Comparison of ENCODE assay signal across 19 cellular contexts in genomic region chr22:19270873-19271272, GRCh38. TPM values are rescaled to one million over a fixed set of nuclear protein-coding genes. Genes with fewer than 3 reads are reported as not detected.
DNase-seq lines count a peak whose midpoint lies in the region; ATAC-seq, FAIRE-seq and TF ChIP-seq lines count a peak whose summit lies in the region.
"Had no signal": no experiment of that assay in that cellular context is flagged by ENCODE, and none has a peak within 500 bp of the region (broad histone marks: within the 10 kb centered on the region; RNA-seq: fewer than 3 reads in every experiment).

No MANE protein-coding gene starts in this region.

- H3K9me3 ChIP-seq in A549, result peaks cover 11% of the 10 kb centered on the region; the same call in 2 of the 3 replicates
- peaks cover 16% of the 10 kb centered on the region for H3K9me3 ChIP-seq in K562 (replicated peaks; ENCODE audit: control insufficient read depth, insufficient read depth, low read depth, low read length)
- no peaks in the 10 kb centered on the region for H3K9me3 ChIP-seq in neural progenitor cell (ENCODE audit: low read depth)
- H3K9me3 ChIP-seq in kidney (ENCODE audit: control insufficient read depth in 1 of 2, low read length in 2 of 2), result no peaks in the 10 kb centered on the region

- H3K4me1 ChIP-seq in A549, result peaks cover 49% of the 10 kb centered on the region
- H3K4me1 ChIP-seq in K562 (replicated peaks in 1 of 2; ENCODE audit: control insufficient read depth in 2 of 2, insufficient read depth in 2 of 2, low read length in 2 of 2), result peaks cover 7 to 10% of the 10 kb centered on the region in 2 experiments
- no peaks in the 10 kb centered on the region for H3K4me1 ChIP-seq in neural progenitor cell
- no peaks in the 10 kb centered on the region for H3K4me1 ChIP-seq in kidney (ENCODE audit: control insufficient read depth in 1 of 2, insufficient read depth in 1 of 2, low read depth in 1 of 2, low read length in 2 of 2)

- WGBS in A549 (ENCODE audit: missing lambda C conversion rate), result 100% methylated on average over 1 of the region's 1 CpG
- WGBS in K562 (ENCODE audit: insufficient coverage, low coverage, missing lambda C conversion rate), result 17% methylated on average over 1 of the region's 1 CpG

- no peak for FAIRE-seq in A549 (lab: Jason Lieb, UNC)
- FAIRE-seq in K562 (lab: Jason Lieb, UNC), result no peak
- no peak for FAIRE-seq in kidney (lab: Jason Lieb, UNC)
- FAIRE-seq: GM12892, RCC 7860 had no signal

- H3K36me3 ChIP-seq in K562 (ENCODE audit: control insufficient read depth, insufficient read depth, low read length) (no peaks in the 10 kb centered on the region), neural progenitor cell (no peaks in the 10 kb centered on the region), kidney (ENCODE audit: control insufficient read depth in 1 of 2, insufficient read depth in 2 of 2, low read length in 2 of 2) (no peaks in the 10 kb centered on the region)

- H3F3A ChIP-seq in neural progenitor cell (ENCODE audit: low read depth), result no peaks in the 10 kb centered on the region

- H4K20me1 ChIP-seq in K562 (replicated peaks; ENCODE audit: control insufficient read depth, insufficient read depth, low read length) (no peaks in the 10 kb centered on the region), neural progenitor cell (ENCODE audit: low read depth) (no peaks in the 10 kb centered on the region)

- peak overlapping the region; percentile 67 to 86 for H3K27ac ChIP-seq in A549
- no peak overlapping the region for H3K27ac ChIP-seq in K562 (ENCODE audit: extremely low read depth, low read depth, low read length)
- no peak overlapping the region for H3K27ac ChIP-seq in neural progenitor cell
- H3K27ac ChIP-seq in kidney (ENCODE audit: low read depth in 2 of 2, low read length in 2 of 2), result no peak overlapping the region

- H3K4me3 ChIP-seq in A549 (no peak overlapping the region), NB4 (ENCODE audit: low read depth, low read length) (no peak overlapping the region), K562 (no peak overlapping the region), neural progenitor cell (no peak overlapping the region), kidney (ENCODE audit: low read length in 2 of 2) (no peak overlapping the region)

- POLR2A ChIA-PET in A549 (lab: Yijun Ruan, JAX) (interaction anchor here (1.4 kb wide), 1 partner anchor 161 kb away, joined by 3 read pairs; the partner anchor contains the start of gene HIRA), K562 (lab: Yijun Ruan, JAX) (interaction anchor here (0.7 to 1.3 kb wide), 2 partner anchors 13 kb away, joined by 3 to 4 read pairs; no protein-coding TSS in a partner anchor)

- no peak overlapping the region for H2AFZ ChIP-seq in K562 (ENCODE audit: low read depth, low read length)
- no peak overlapping the region for H2AFZ ChIP-seq in neural progenitor cell (replicated peaks)

- peaks cover 5% of the 10 kb centered on the region in 2 experiments; a peak in 1 of 5 replicates for H3K27me3 ChIP-seq in K562 (ENCODE audit: control insufficient read depth in 2 of 2, insufficient read depth in 2 of 2, low read length in 2 of 2)
- no peaks in the 10 kb centered on the region for H3K27me3 ChIP-seq in neural progenitor cell

- TF ChIP-seq RAD21 in A549 (conservative IDR thresholded peaks at IDR 0.05 in 1 of 2, IDR thresholded peaks at IDR 0.05 in 1 of 2) (no peak), K562 (CRISPR knock-in tag; conservative IDR thresholded peaks at IDR 0.05 in 1 of 2, IDR thresholded peaks at IDR 0.05 in 1 of 2) (peak in 1 of 2 experiments; percentile 34; a peak in 2 of 4 replicates)

- no peaks in the 10 kb centered on the region for H3K79me2 ChIP-seq in K562 (ENCODE audit: control insufficient read depth, insufficient read depth, low read length)
- no peaks in the 10 kb centered on the region for H3K79me2 ChIP-seq in neural progenitor cell (ENCODE audit: low read depth)

- H3K9me3 Mint-ChIP-seq in neural progenitor cell, result peaks cover 15% of the 10 kb centered on the region

- H3K9ac ChIP-seq in K562 (ENCODE audit: insufficient read depth in 1 of 2, low read depth in 2 of 2, low read length in 2 of 2) (no peak overlapping the region), neural progenitor cell (no peak overlapping the region), kidney (ENCODE audit: low read length in 2 of 2) (no peak overlapping the region)

- H3K4me3 Mint-ChIP-seq in neural progenitor cell, result no peak overlapping the region
- H3K4me3 Mint-ChIP-seq: IgD-negative memory B cell had no signal

- no peak for TF ChIP-seq CTCF in A549 (IDR thresholded peaks at IDR 0.05)
- peak; percentile 14 for TF ChIP-seq CTCF in NB4 (IDR thresholded peaks at IDR 0.05; ENCODE audit: low read depth, low read length)
- 0 out of 6 replicates have a peak, but pooled peaks of 2 of the 3 experiments have one; percentile 19 to 32 for TF ChIP-seq CTCF in K562 (IDR thresholded peaks at IDR 0.05 in 2 of 3, conservative IDR thresholded peaks at IDR 0.05 in 1 of 3; ENCODE audit: insufficient read depth in 2 of 3, low read depth in 1 of 3, low read length in 3 of 3)
- TF ChIP-seq CTCF in neural progenitor cell (IDR thresholded peaks at IDR 0.05), result peak; percentile 16
- no peak for TF ChIP-seq CTCF in kidney (IDR thresholded peaks at IDR 0.05; ENCODE audit: borderline replicate concordance, extremely low read depth, insufficient read depth)

- CTCF ChIA-PET in A549 (lab: Yijun Ruan, JAX), result no interaction called here
- CTCF ChIA-PET in K562 (lab: Yijun Ruan, JAX; ENCODE audit: low intra/inter-chr PET ratio), result no interaction called here

- in situ Hi-C loops in K562 (cut with MboI), result no loop called here

- TF ChIP-seq POLR2A in A549 (IDR thresholded peaks at IDR 0.05; ENCODE audit: low read length) (no peak), NB4 (IDR thresholded peaks at IDR 0.05; ENCODE audit: extremely low read depth, insufficient read length) (no peak), K562 (conservative IDR thresholded peaks at IDR 0.05) (no peak)

- BruUV-seq in K562 (replicated peaks; lab: Mats Ljungman, UMichigan), result no TSS peak

- peaks cover 5% of the 10 kb centered on the region for H3K27me3 Mint-ChIP-seq in neural progenitor cell (ENCODE audit: insufficient read depth, low read depth)

- ATAC-seq in A549 (no peak), K562 (peak; percentile 67), GM18868 (IDR thresholded peaks at IDR 0.05; ENCODE audit: unreplicated experiment) (no peak)

- TF ChIP-seq EP300 in A549 (IDR thresholded peaks at IDR 0.05) (no peak), K562 (IDR thresholded peaks at IDR 0.05; ENCODE audit: low read length) (no peak)

- no peaks in the 10 kb centered on the region for H3K9me1 ChIP-seq in K562 (ENCODE audit: control insufficient read depth, insufficient read depth, low read length)

- H3K4me2 ChIP-seq in A549, result peak overlapping the region; percentile 48; the same call in 1 of the 3 replicates
- H3K4me2 ChIP-seq in K562 (ENCODE audit: insufficient read depth, low read length), result no peak overlapping the region
- no peak overlapping the region for H3K4me2 ChIP-seq in neural progenitor cell

- intact Hi-C loops in K562 (cut with micrococcal nuclease) (no loop called here), kidney (cut with DNase I) (no loop called here)

- no peak for DNase-seq in A549 (ENCODE audit: low read depth in 1 of 2, low spot score in 1 of 2)
- no peak for DNase-seq in NB4 (ENCODE audit: low read depth)
- DNase-seq in K562 (ENCODE audit: extremely low read depth in 1 of 4, low spot score in 3 of 4), result peak in 2 of 4 experiments; percentile 42 to 52
- DNase-seq in neural progenitor cell (ENCODE audit: low spot score), result no peak
- DNase-seq in SK-N-DZ (ENCODE audit: low spot score), result no peak
- no peak for DNase-seq in AG08395 (ENCODE audit: low spot score)
- DNase-seq in kidney, result no peak
- DNase-seq: C1 segment of cervical spinal cord, H7, NCI-H1417 treated with DMSO at 0.1 percent for 48 hours, NCI-H2029 treated with DMSO at 0.1 percent for 48 hours, NCI-H2171 treated with DMSO at 0.1 percent for 48 hours, NCI-H510A, NCI-H82, SHP77 treated with DMSO at 0.1 percent for 48 hours had no signal

- peaks cover 14% of the 10 kb centered on the region for H3K36me3 Mint-ChIP-seq in neural progenitor cell

- H3K27ac Mint-ChIP-seq in neural progenitor cell, result no peak overlapping the region
- H3K27ac Mint-ChIP-seq: IgD-negative memory B cell had no signal

- no peaks in the 10 kb centered on the region for H3K4me1 Mint-ChIP-seq in neural progenitor cell
- H3K4me1 Mint-ChIP-seq: IgD-negative memory B cell had no signal

TF ChIP-seq in A549, 52 proteins besides CTCF, POLR2A, EP300 and RAD21 (continues in another document):
- TF ChIP-seq FOXS1 (CRISPR knock-in tag; IDR thresholded peaks at IDR 0.05) (no peak), RFX5 (IDR thresholded peaks at IDR 0.05) (no peak)

RNA-seq across cellular contexts. Expression of gene CLTCL1, which starts 20.6 kb away (rescaled TPM):
- polyA plus RNA-seq in A549 (2011; rRNA removed) (8.6 and 13.0 TPM in 2 replicates), A549 (2017; fragmentation: RNase III; extraction: RNeasy Plus Mini Kit Qiagen cat#74134 plus additional on column Dnase treatment) (10.6 to 12.0 TPM (median 11.6 TPM) in 3 replicates), K562 (2011; rRNA removed) (11.7 and 17.0 TPM in 2 replicates), K562 (2014; fragmentation: Illumina TruSeq; extraction: Trizol) (4.3 and 5.0 TPM in 2 replicates), K562 (2014; fragmentation: Nextera tagmentation; extraction: Ambion mirVana) (1 to 10 TPM; 1.1 to 2.1 TPM), K562 (2014; rRNA removed) (5.8 and 8.8 TPM in 2 replicates), kidney (ENCODE audit: insufficient read depth, low read depth, low replicate concordance) (4.0 TPM)
- 11.5 and 15.8 TPM in 2 replicates for polyA plus RNA-seq in A549 (2012; cell fraction: cytosol; rRNA removed)
- polyA plus RNA-seq in A549 (2012; cell fraction: nucleus; rRNA removed), result 57.2 and 61.3 TPM in 2 replicates
- 31.3 and 41.0 TPM in 2 replicates for polyA minus RNA-seq in A549 (2011; rRNA and poly(A)+ RNA removed)
- 78.7 and 79.9 TPM in 2 replicates for total RNA-seq in K562 (2011; cell fraction: chromatin; rRNA removed; ENCODE audit: low replicate concordance)
- total RNA-seq in K562 (2011; cell fraction: nucleolus; rRNA removed), result 32.0 and 34.7 TPM in 2 replicates
- total RNA-seq in K562 (2011; cell fraction: nucleoplasm; rRNA removed), result 23.7 and 38.1 TPM in 2 replicates
- total RNA-seq in K562 (2014; rRNA removed) (4.3 and 5.4 TPM in 2 replicates), K562 (2014; rRNA removed; fragmentation: Illumina TruSeq; extraction: Trizol) (4.2 and 4.6 TPM in 2 replicates), K562 (2015; rRNA removed; fragmentation: Illumina TruSeq; extraction: Trizol) (3.6 and 4.5 TPM in 2 replicates), K562 (2021) (8.5 and 8.8 TPM in 2 replicates), neural progenitor cell (ENCODE audit: low replicate concordance) (7.9 and 13.7 TPM in 2 replicates), kidney (6.3 TPM)
- 10.3 and 14.5 TPM in 2 replicates for polyA plus RNA-seq in K562 (2011; cell fraction: cytosol; rRNA removed)
- polyA plus RNA-seq in K562 (2011; cell fraction: nucleus; rRNA removed), result 41.1 and 49.0 TPM in 2 replicates
- 5.7 and 18.7 TPM in 2 replicates for polyA plus RNA-seq in K562 (2012)
- 25.0 and 27.6 TPM in 2 replicates for polyA minus RNA-seq in K562 (2011; rRNA and poly(A)+ RNA removed)
- polyA minus RNA-seq in K562 (2011; cell fraction: cytosol; rRNA and poly(A)+ RNA removed), result 12.9 and 15.0 TPM in 2 replicates
- polyA minus RNA-seq in K562 (2011; cell fraction: nucleus; rRNA and poly(A)+ RNA removed), result 18.0 and 35.4 TPM in 2 replicates
- polyA plus RNA-seq in SK-N-DZ (2014; cell fraction: cytosol; rRNA removed), result 5.1 and 6.9 TPM in 2 replicates
- 7.9 and 14.3 TPM in 2 replicates for polyA plus RNA-seq in SK-N-DZ (2014; cell fraction: nucleus; rRNA removed)

Comparison
In these comparisons a context has a peak if more than half of its experiments do, and no peak if none do; other contexts are left out.
1. H3K27ac ChIP-seq: peak in A549 (2 of 2); none in K562 (single experiment), neural progenitor cell (single experiment) and kidney (0 of 2).
2. CTCF ChIP-seq: peak in NB4 (single experiment), K562 (2 of 3) and neural progenitor cell (single experiment); none in A549 (single experiment) and kidney (single experiment).
3. Of the 35 proteins assayed by ChIP-seq in both K562 and A549: peak only in K562: CTCF; only in A549: none; in both: none; in neither: 33; mixed calls (peak in some experiments, not most) for 1.